Comparison of ENCODE assay signal across 8 cellular contexts in the genomic region with DNA sequence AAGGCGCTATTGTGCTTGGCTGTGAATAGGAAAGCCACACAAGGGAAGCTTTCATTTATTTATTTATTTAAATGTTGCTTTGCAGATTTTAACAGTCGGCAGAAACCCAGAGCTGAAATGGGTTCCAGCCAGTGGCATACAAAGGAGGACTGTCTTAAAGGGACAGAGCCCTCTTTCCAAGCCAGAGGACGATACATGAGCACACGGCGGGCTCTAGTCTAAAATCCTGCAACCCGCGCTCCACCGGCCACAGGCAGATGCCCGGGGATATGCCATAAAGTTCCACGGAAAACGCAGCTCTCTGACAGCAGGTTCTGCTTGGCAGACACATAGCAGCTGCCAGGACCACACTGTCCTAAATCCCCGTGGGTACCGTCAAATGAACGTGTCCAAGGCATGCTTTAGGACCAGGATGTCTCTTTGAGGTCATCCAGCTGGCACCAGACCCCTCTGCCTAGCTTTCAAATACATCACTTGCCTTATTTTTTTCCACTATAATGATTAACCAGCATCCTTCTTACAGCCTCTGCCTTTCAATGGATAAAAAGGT.
DNase-seq lines count a peak whose midpoint lies in the region; ATAC-seq and TF ChIP-seq lines count a peak whose summit lies in the region.

No MANE protein-coding gene starts in this region.

- no peak for ATAC-seq in activated naive CD4-positive, alpha-beta T cell treated with anti-CD3 and anti-CD28 coated beads, Interleukin-2, amount 50 U/mL, for 72 hours
- peak; percentile 74 to 79 for ATAC-seq in left cardiac atrium
- ATAC-seq in HG03045 (IDR thresholded peaks at IDR 0.05; ENCODE audit: unreplicated experiment) = no peak

- WGBS in lower leg skin, 2 donors = 9 to 14% methylated on average over 14 of the region's 14 CpGs

- H3K27me3 ChIP-seq in CD8-positive, alpha-beta memory T cell (ENCODE audit: insufficient read depth, low read length, poor library complexity, severe bottlenecking) = no peaks in the 10 kb centered on the region

- H3K9me3 Mint-ChIP-seq in CD8-positive, alpha-beta memory T cell = no peaks in the 10 kb centered on the region
- H3K9me3 Mint-ChIP-seq in activated naive CD4-positive, alpha-beta T cell treated with anti-CD3 and anti-CD28 coated beads, Interleukin-2, amount 50 U/mL, for 72 hours = no peaks in the 10 kb centered on the region

- peak overlapping the region in 7 of 8 donors; percentile 66 to 93 (median 83) for H3K27ac Mint-ChIP-seq in CD8-positive, alpha-beta memory T cell
- peak overlapping the region; percentile 78 to 90 for H3K27ac Mint-ChIP-seq in activated naive CD4-positive, alpha-beta T cell treated with anti-CD3 and anti-CD28 coated beads, Interleukin-2, amount 50 U/mL, for 72 hours

- intact Hi-C loops in left cardiac atrium (cut with DNase I) = no loop called here
- intact Hi-C loops in lower leg skin (cut with DNase I; ENCODE audit: low total_unique reads) = no loop called here

- H3K4me3 Mint-ChIP-seq in CD8-positive, alpha-beta memory T cell = peak overlapping the region; percentile 40 to 88 (median 66)

- H3K36me3 ChIP-seq in CD8-positive, alpha-beta memory T cell (ENCODE audit: insufficient read depth, low read length) = no peaks in the 10 kb centered on the region

- no peak overlapping the region for H3K27ac ChIP-seq in CD8-positive, alpha-beta memory T cell (ENCODE audit: low read depth, low read length)

- H3K4me1 ChIP-seq in CD8-positive, alpha-beta memory T cell (ENCODE audit: insufficient read depth, low read length) = peaks cover 95% of the 10 kb centered on the region

- TF ChIP-seq CTCF in retinal pigment epithelial cell (conservative IDR thresholded peaks at IDR 0.05; ENCODE audit: low read depth, low read length) (no peak), lower leg skin (IDR thresholded peaks at IDR 0.05) (no peak)

- POLR2A ChIA-PET in CD8-positive, alpha-beta memory T cell (lab: Charles Lee) = interaction anchor here (0.6 to 0.9 kb wide), 3 partner anchors 12 to 272 kb away, joined by 3 to 6 read pairs (median 4); no protein-coding TSS in a partner anchor

- no peaks in the 10 kb centered on the region for H3K9me3 ChIP-seq in CD8-positive, alpha-beta memory T cell (ENCODE audit: low read length)

- no peak for TF ChIP-seq POLR2A in lower leg skin (IDR thresholded peaks at IDR 0.05)

- CTCF ChIA-PET in CD8-positive, alpha-beta memory T cell (lab: Charles Lee) = interaction anchor here (1.0 to 1.9 kb wide), 2 partner anchors 8 to 29 kb away, joined by 3 to 7 read pairs; no protein-coding TSS in a partner anchor

- H3K4me1 Mint-ChIP-seq in CD8-positive, alpha-beta memory T cell = peaks cover 84 to 99% (median 96%) of the 10 kb centered on the region in 3 donors

- no peak for DNase-seq in CD8-positive, alpha-beta memory T cell
- DNase-seq in LHCN-M2 (ENCODE audit: low read depth) = peak; percentile 51
- no peak for DNase-seq in activated naive CD4-positive, alpha-beta T cell treated with anti-CD3 and anti-CD28 coated beads, Interleukin-2, amount 50 U/mL, for 72 hours (ENCODE audit: low spot score in 2 of 2)
- no peak for DNase-seq in left cardiac atrium
- DNase-seq in retinal pigment epithelial cell (ENCODE audit: low read depth) = no peak
- no peak for DNase-seq in HUDEP-2 (lab: John Stamatoyannopoulos, UW; ENCODE audit: unreplicated experiment in 76 of 76)
- no peak for DNase-seq in lower leg skin (ENCODE audit: low spot score in 2 of 2)

- no peaks in the 10 kb centered on the region for H3K27me3 Mint-ChIP-seq in CD8-positive, alpha-beta memory T cell

- H3K36me3 Mint-ChIP-seq in CD8-positive, alpha-beta memory T cell = peaks cover 0 to 20% (median 4%) of the 10 kb centered on the region in 3 donors
- H3K36me3 Mint-ChIP-seq in activated naive CD4-positive, alpha-beta T cell treated with anti-CD3 and anti-CD28 coated beads, Interleukin-2, amount 50 U/mL, for 72 hours = peaks cover 0 to 6% of the 10 kb centered on the region in 2 donors

- peak overlapping the region; percentile 1 for H3K4me3 ChIP-seq in CD8-positive, alpha-beta memory T cell (ENCODE audit: low read length)
- peak overlapping the region; percentile 55 for H3K4me3 ChIP-seq in retinal pigment epithelial cell (ENCODE audit: low read length)
- no peak overlapping the region for H3K4me3 ChIP-seq in lower leg skin (ENCODE audit: low read depth, poor library complexity, severe bottlenecking)

Comparison
In these comparisons a context has a peak if more than half of its experiments do, and no peak if none do; other contexts are left out.
1. ATAC-seq: peak in left cardiac atrium (2 of 2); none in activated naive CD4-positive, alpha-beta T cell treated with anti-CD3 and anti-CD28 coated beads, Interleukin-2, amount 50 U/mL, for 72 hours (0 of 2) and HG03045 (single experiment).